8 cellular contexts compared by ENCODE assay signal in the genomic region with DNA sequence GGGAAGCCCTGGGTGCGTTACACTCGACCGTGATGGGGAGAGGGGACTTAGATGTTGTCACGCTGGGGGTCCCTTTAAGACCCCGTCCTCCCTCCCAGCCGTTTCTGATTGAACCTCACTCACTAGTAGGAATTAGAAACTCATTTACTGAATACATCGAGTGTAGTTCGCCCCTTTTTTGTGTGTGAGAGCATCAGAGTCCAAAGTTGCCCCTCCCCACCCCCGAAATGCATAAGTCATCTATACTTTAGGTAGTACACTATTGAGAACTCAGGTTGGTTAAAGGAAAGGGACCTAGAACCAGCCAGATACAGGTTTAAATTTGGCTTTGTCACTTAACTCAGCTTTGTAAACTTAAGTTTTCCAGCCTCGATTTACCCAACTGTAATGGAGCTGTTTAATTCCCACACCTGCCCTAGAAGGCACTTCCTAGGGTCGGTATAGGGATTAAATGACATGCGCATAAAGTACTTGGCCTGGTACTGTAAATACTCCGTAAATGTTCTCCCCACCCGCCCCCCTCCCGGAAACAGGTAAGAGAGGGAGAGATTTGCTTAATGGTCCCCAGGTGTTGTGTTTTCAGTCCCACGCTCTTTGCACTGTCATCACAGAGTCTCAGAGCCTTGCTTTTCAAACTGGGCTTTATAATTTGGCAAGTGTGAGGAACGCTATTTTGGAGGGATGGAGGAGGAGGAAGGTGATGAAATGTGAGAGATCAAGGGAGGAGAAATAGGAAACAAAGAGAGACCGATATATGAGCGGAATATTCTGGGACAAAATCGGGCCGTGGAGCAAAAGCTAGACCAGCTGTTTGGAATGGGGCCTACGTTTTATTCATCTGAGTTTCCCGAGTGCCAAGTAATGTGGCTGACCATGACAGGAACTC. TPM values are rescaled to one million over a fixed set of nuclear protein-coding genes. Genes with fewer than 3 reads are reported as not detected.
DNase-seq lines count a peak whose midpoint lies in the region; ATAC-seq and TF ChIP-seq lines count a peak whose summit lies in the region.

No MANE protein-coding gene starts in this region.

- intact Hi-C loops in activated CD8-positive, alpha-beta T cell treated with anti-CD3 and anti-CD28 coated beads for 36 hours (cut with micrococcal nuclease) = loop anchor here (2.0 to 10.0 kb wide), 2 partner anchors 194 to 242 kb away; a partner anchor contains a TSS
- intact Hi-C loops in right cardiac atrium (cut with DNase I) = loop anchor here (5.0 kb wide), 2 partner anchors 195 to 255 kb away; no protein-coding TSS in a partner anchor

- H3K4me3 Mint-ChIP-seq in activated CD8-positive, alpha-beta T cell treated with anti-CD3 and anti-CD28 coated beads for 36 hours = peak overlapping the region; percentile 77

- peak overlapping the region; percentile 99 for H2AFZ ChIP-seq in smooth muscle cell (ENCODE audit: low read depth)

- H4K20me1 ChIP-seq in smooth muscle cell (ENCODE audit: low read depth) = peaks cover 29% of the 10 kb centered on the region

- H3K9me3 Mint-ChIP-seq in activated CD8-positive, alpha-beta T cell treated with anti-CD3 and anti-CD28 coated beads for 36 hours = no peaks in the 10 kb centered on the region

- H3K27ac Mint-ChIP-seq in activated CD8-positive, alpha-beta T cell treated with anti-CD3 and anti-CD28 coated beads for 36 hours = peak overlapping the region; percentile 87

- H3K36me3 ChIP-seq in HEK293 (ENCODE audit: control insufficient read depth in 2 of 2, insufficient read depth in 1 of 2, low read length in 2 of 2) (peaks cover 21 to 32% of the 10 kb centered on the region in 2 experiments), smooth muscle cell (ENCODE audit: low read depth) (no peaks in the 10 kb centered on the region)

- H3K27ac ChIP-seq in HEK293 (ENCODE audit: extremely low read depth, low read depth, low read length) = peak overlapping the region; percentile 19
- peak overlapping the region; percentile 46 for H3K27ac ChIP-seq in right cardiac atrium (ENCODE audit: low read length)
- peak overlapping the region; percentile 6 for H3K27ac ChIP-seq in smooth muscle cell (ENCODE audit: low read depth)

- H3K9me3 ChIP-seq in HEK293 (ENCODE audit: control insufficient read depth, insufficient read depth, low read depth, low read length) = no peaks in the 10 kb centered on the region
- no peaks in the 10 kb centered on the region for H3K9me3 ChIP-seq in right cardiac atrium (ENCODE audit: control insufficient read depth, low read length)
- H3K9me3 ChIP-seq in smooth muscle cell (replicated peaks; ENCODE audit: low read depth) = no peaks in the 10 kb centered on the region

- H3K4me3 ChIP-seq in AG10803 (ENCODE audit: low read length) (peak overlapping the region; percentile 93), HEK293 (ENCODE audit: low read depth, low read length) (peak overlapping the region; percentile 91), right cardiac atrium (ENCODE audit: low read length) (peak overlapping the region; percentile 80), smooth muscle cell (peak overlapping the region; percentile 98)

- CTCF ChIA-PET in HEK293 (lab: Yijun Ruan, JAX) = interaction anchor here (0.5 to 6.9 kb wide), 41 partner anchors 9 to 1168 kb away, joined by 3 to 125 read pairs (median 4); no protein-coding TSS in a partner anchor
- CTCF ChIA-PET in activated CD8-positive, alpha-beta T cell treated with anti-CD3 and anti-CD28 coated beads for 36 hours (lab: Charles Lee) = interaction anchor here (0.6 to 4.5 kb wide), 47 partner anchors 11 to 528 kb away, joined by 3 to 129 read pairs (median 5); a partner anchor contains a TSS

- H3K4me1 Mint-ChIP-seq in activated CD8-positive, alpha-beta T cell treated with anti-CD3 and anti-CD28 coated beads for 36 hours (ENCODE audit: low read depth) = peaks cover 29% of the 10 kb centered on the region

- H3K27me3 Mint-ChIP-seq in activated CD8-positive, alpha-beta T cell treated with anti-CD3 and anti-CD28 coated beads for 36 hours = no peaks in the 10 kb centered on the region

- TF ChIP-seq CTCF in AG10803 (conservative IDR thresholded peaks at IDR 0.05; ENCODE audit: low read length) = no peak
- no peak for TF ChIP-seq CTCF in HEK293 (tag by site-specific recombination; IDR thresholded peaks at IDR 0.05)
- TF ChIP-seq CTCF in activated CD8-positive, alpha-beta T cell treated with anti-CD3 and anti-CD28 coated beads for 36 hours (IDR thresholded peaks at IDR 0.05) = no peak
- TF ChIP-seq CTCF in smooth muscle cell (IDR thresholded peaks at IDR 0.05; ENCODE audit: borderline replicate concordance, insufficient read depth, poor library complexity, severe bottlenecking) = no peak

- ATAC-seq in activated CD8-positive, alpha-beta T cell treated with anti-CD3 and anti-CD28 coated beads for 36 hours = no peak
- no peak for ATAC-seq in right cardiac atrium
- no peak for ATAC-seq in left lobe of liver

- peaks cover 30% of the 10 kb centered on the region for H3K79me2 ChIP-seq in smooth muscle cell (ENCODE audit: low read depth)

- WGBS in right cardiac atrium = 3% methylated on average over 23 of the region's 23 CpGs
- 4% methylated on average over 20 of the region's 23 CpGs for WGBS in smooth muscle cell (ENCODE audit: low lambda C conversion rate)

- peak overlapping the region; percentile 91 for H3K4me2 ChIP-seq in smooth muscle cell

- H3K9ac ChIP-seq in smooth muscle cell (ENCODE audit: low read depth) = peak overlapping the region; percentile 99

- H3K27me3 ChIP-seq in right cardiac atrium (ENCODE audit: control insufficient read depth, insufficient read depth) = no peaks in the 10 kb centered on the region
- H3K27me3 ChIP-seq in smooth muscle cell (ENCODE audit: low read depth) = no peaks in the 10 kb centered on the region

- DNase-seq in AG10803 (ENCODE audit: low read depth) (no peak), right cardiac atrium (no peak), smooth muscle cell (lab: John Stamatoyannopoulos, UW; ENCODE audit: unreplicated experiment) (no peak), KG1 (lab: John Stamatoyannopoulos, UW) (no peak), NCI-H524 treated with DMSO at 0.1 percent for 48 hours (lab: John Stamatoyannopoulos, UW) (no peak), left lobe of liver (ENCODE audit: low spot score) (no peak)
- peak; percentile 35 for DNase-seq in activated CD8-positive, alpha-beta T cell treated with anti-CD3 and anti-CD28 coated beads for 36 hours

- H3K4me1 ChIP-seq in HEK293 (ENCODE audit: control insufficient read depth, insufficient read depth, low read length) (peaks cover 4% of the 10 kb centered on the region; the same call in 1 of the 2 replicates), right cardiac atrium (ENCODE audit: control insufficient read depth, insufficient read depth, low read length) (no peaks in the 10 kb centered on the region), smooth muscle cell (ENCODE audit: low read depth) (peaks cover 11% of the 10 kb centered on the region)

- H3F3A ChIP-seq in smooth muscle cell (ENCODE audit: low read depth) = peaks cover 3% of the 10 kb centered on the region

- H3K36me3 Mint-ChIP-seq in activated CD8-positive, alpha-beta T cell treated with anti-CD3 and anti-CD28 coated beads for 36 hours (ENCODE audit: low read depth) = peaks cover 13% of the 10 kb centered on the region

- POLR2A ChIA-PET in HEK293 (lab: Yijun Ruan, JAX) = interaction anchor here (0.6 to 2.0 kb wide), 8 partner anchors 20 to 1015 kb away, joined by 3 to 12 read pairs (median 6); a partner anchor contains a TSS
- POLR2A ChIA-PET in activated CD8-positive, alpha-beta T cell treated with anti-CD3 and anti-CD28 coated beads for 36 hours (lab: Charles Lee) = interaction anchor here (0.8 to 1.7 kb wide), 5 partner anchors 12 to 316 kb away, joined by 3 to 9 read pairs (median 4); a partner anchor contains a TSS

TF ChIP-seq in HEK293, 187 proteins besides CTCF, POLR2A, EP300 and RAD21 (continues in another document):
- peak; percentile 71 for TF ChIP-seq ZNF366 (tag by site-specific recombination; conservative IDR thresholded peaks at IDR 0.05)
- no peak for TF ChIP-seq ZNF341 (tag by site-specific recombination; IDR thresholded peaks at IDR 0.05; ENCODE audit: low read depth)
- peak; percentile 69 for TF ChIP-seq ZBTB17 (tag by site-specific recombination; IDR thresholded peaks at IDR 0.05)
- TF ChIP-seq GLIS2 (tag by site-specific recombination; IDR thresholded peaks at IDR 0.05) = peak; percentile 31; the same call in 1 of the 2 replicates
- TF ChIP-seq, protein P1, sequence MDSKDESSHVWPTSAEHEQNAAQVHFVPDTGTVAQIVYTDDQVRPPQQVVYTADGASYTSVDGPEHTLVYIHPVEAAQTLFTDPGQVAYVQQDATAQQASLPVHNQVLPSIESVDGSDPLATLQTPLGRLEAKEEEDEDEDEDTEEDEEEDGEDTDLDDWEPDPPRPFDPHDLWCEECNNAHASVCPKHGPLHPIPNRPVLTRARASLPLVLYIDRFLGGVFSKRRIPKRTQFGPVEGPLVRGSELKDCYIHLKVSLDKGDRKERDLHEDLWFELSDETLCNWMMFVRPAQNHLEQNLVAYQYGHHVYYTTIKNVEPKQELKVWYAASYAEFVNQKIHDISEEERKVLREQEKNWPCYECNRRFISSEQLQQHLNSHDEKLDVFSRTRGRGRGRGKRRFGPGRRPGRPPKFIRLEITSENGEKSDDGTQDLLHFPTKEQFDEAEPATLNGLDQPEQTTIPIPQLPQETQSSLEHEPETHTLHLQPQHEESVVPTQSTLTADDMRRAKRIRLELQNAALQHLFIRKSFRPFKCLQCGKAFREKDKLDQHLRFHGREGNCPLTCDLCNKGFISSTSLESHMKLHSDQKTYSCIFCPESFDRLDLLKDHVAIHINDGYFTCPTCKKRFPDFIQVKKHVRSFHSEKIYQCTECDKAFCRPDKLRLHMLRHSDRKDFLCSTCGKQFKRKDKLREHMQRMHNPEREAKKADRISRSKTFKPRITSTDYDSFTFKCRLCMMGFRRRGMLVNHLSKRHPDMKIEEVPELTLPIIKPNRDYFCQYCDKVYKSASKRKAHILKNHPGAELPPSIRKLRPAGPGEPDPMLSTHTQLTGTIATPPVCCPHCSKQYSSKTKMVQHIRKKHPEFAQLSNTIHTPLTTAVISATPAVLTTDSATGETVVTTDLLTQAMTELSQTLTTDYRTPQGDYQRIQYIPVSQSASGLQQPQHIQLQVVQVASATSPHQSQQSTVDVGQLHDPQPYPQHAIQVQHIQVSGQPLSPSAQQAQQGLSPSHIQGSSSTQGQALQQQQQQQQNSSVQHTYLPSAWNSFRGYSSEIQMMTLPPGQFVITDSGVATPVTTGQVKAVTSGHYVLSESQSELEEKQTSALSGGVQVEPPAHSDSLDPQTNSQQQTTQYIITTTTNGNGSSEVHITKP (tag by site-specific recombination; IDR thresholded peaks at IDR 0.05) = peak; percentile 28; the same call in 1 of the 2 replicates

RNA-seq across cellular contexts. Expression of a gene that starts 0.9 kb away (rescaled TPM):
- total RNA-seq in activated CD8-positive, alpha-beta T cell treated with anti-CD3 and anti-CD28 coated beads for 36 hours = 10 to 100 TPM; 18.0 to 19.8 TPM
- total RNA-seq in right cardiac atrium = 10 to 100 TPM; 18.9 to 24.0 (median 21.1) TPM
- polyA plus RNA-seq in right cardiac atrium = 9.5 TPM
- total RNA-seq in smooth muscle cell = 34.9 and 58.2 TPM in 2 replicates
- polyA plus RNA-seq in smooth muscle cell = 11.4 and 16.4 TPM in 2 replicates
- 10.8 TPM for total RNA-seq in left lobe of liver

RNA-seq across cellular contexts. Expression of a gene that starts 4.5 kb away (rescaled TPM):
- total RNA-seq in activated CD8-positive, alpha-beta T cell treated with anti-CD3 and anti-CD28 coated beads for 36 hours = 10 to 100 TPM; 46.0 to 47.1 TPM
- 10 to 100 TPM; 18.9 to 29.1 (median 25.1) TPM for total RNA-seq in right cardiac atrium
- 16.9 TPM for polyA plus RNA-seq in right cardiac atrium
- 7.1 and 7.3 TPM in 2 replicates for total RNA-seq in smooth muscle cell
- 7.9 and 18.2 TPM in 2 replicates for polyA plus RNA-seq in smooth muscle cell
- total RNA-seq in left lobe of liver = 15.5 TPM
